In genomic region chr1:12081648-12082396, GRCh38 we compare ENCODE assay signal across 1 cellular context.
TF ChIP-seq lines count a peak whose summit lies in the region.

No MANE protein-coding gene starts in this region.

TF ChIP-seq in K562, 482 proteins besides CTCF, POLR2A, EP300 and RAD21 (continued from another document and continues in another):
- TF ChIP-seq PREB (CRISPR knock-in tag; IDR thresholded peaks at IDR 0.05) (no peak), ERF (CRISPR knock-in tag; IDR thresholded peaks at IDR 0.05) (no peak), RBM22 (IDR thresholded peaks at IDR 0.05; ENCODE audit: low read depth, low read length, poor library complexity, severe bottlenecking) (no peak), CGGBP1 (CRISPR knock-in tag; IDR thresholded peaks at IDR 0.05) (no peak), ZNF561 (CRISPR knock-in tag; conservative IDR thresholded peaks at IDR 0.05) (no peak), ZNF717 (CRISPR knock-in tag; IDR thresholded peaks at IDR 0.05) (no peak), XRCC4 (IDR thresholded peaks at IDR 0.05; ENCODE audit: extremely low read depth, insufficient read depth, insufficient read length) (no peak), HDGF (IDR thresholded peaks at IDR 0.05) (peak; percentile 81; the same call in 1 of the 2 replicates), ARID3A (IDR thresholded peaks at IDR 0.05; ENCODE audit: borderline replicate concordance, low read depth, low read length) (no peak), FOXP4 (CRISPR knock-in tag; IDR thresholded peaks at IDR 0.05; ENCODE audit: borderline replicate concordance) (no peak), SMAD1 (IDR thresholded peaks at IDR 0.05; ENCODE audit: low read depth, low read length, partially characterized antibody) (no peak), CBX8 (IDR thresholded peaks at IDR 0.05; ENCODE audit: borderline replicate concordance, extremely low read depth, low read depth, low read length, poor library complexity, severe bottlenecking) (no peak), RFX5 (IDR thresholded peaks at IDR 0.05; ENCODE audit: low read depth, low read length) (no peak), SUPT5H (IDR thresholded peaks at IDR 0.05) (peak; percentile 62), ZNF311 (CRISPR knock-in tag; IDR thresholded peaks at IDR 0.05) (no peak), BRCA1 (IDR thresholded peaks at IDR 0.05) (no peak), BRCA1 (CRISPR knock-in tag; IDR thresholded peaks at IDR 0.05) (no peak), POLR2AphosphoS5 (IDR thresholded peaks at IDR 0.05; ENCODE audit: control insufficient read depth, insufficient read depth, low read depth, low read length) (peak; percentile 54; the same call in 1 of the 2 replicates), ETS2 (tag; IDR thresholded peaks at IDR 0.05; ENCODE audit: borderline replicate concordance, poor library complexity, severe bottlenecking) (no peak), CREB1 (IDR thresholded peaks at IDR 0.05) (peak; percentile 40; the same call in 1 of the 2 replicates), CREB1 (CRISPR knock-in tag; IDR thresholded peaks at IDR 0.05) (no peak), PHF20 (IDR thresholded peaks at IDR 0.05; ENCODE audit: partially characterized antibody) (peak; percentile 87), ZNF197 (CRISPR knock-in tag; IDR thresholded peaks at IDR 0.05; ENCODE audit: low read depth) (no peak), CREB5 (CRISPR knock-in tag; IDR thresholded peaks at IDR 0.05) (no peak), ZBTB11 (CRISPR knock-in tag; IDR thresholded peaks at IDR 0.05) (peak in 1 of 3 experiments; percentile 90; a peak in 2 of 6 replicates), ELK1 (CRISPR knock-in tag; IDR thresholded peaks at IDR 0.05) (no peak), TAF7 (tag; IDR thresholded peaks at IDR 0.05) (peak; percentile 48), POLR2H (tag; IDR thresholded peaks at IDR 0.05; ENCODE audit: low read depth) (no peak), ZNF584 (CRISPR knock-in tag; IDR thresholded peaks at IDR 0.05; ENCODE audit: low read depth) (no peak), ILK (tag; IDR thresholded peaks at IDR 0.05; ENCODE audit: borderline replicate concordance, low read depth) (no peak), ZNF57 (CRISPR knock-in tag; IDR thresholded peaks at IDR 0.05) (no peak), FUS (optimal IDR thresholded peaks at IDR 0.05; ENCODE audit: low read depth, low read length) (no peak), ZBTB17 (CRISPR knock-in tag; IDR thresholded peaks at IDR 0.05) (no peak), TCFL5 (CRISPR knock-in tag; conservative IDR thresholded peaks at IDR 0.05) (no peak), PKNOX1 (IDR thresholded peaks at IDR 0.05) (peak; percentile 62; the same call in 1 of the 2 replicates), RBM39 (optimal IDR thresholded peaks at IDR 0.05; ENCODE audit: low read depth, low read length) (no peak), BCL6 (CRISPR knock-in tag; IDR thresholded peaks at IDR 0.05) (no peak), KDM5B (IDR thresholded peaks at IDR 0.05; ENCODE audit: insufficient replicate concordance, low read depth, low read length) (no peak), ZNF347 (CRISPR knock-in tag; IDR thresholded peaks at IDR 0.05; ENCODE audit: low read depth) (no peak), ETV5 (CRISPR knock-in tag; IDR thresholded peaks at IDR 0.05; ENCODE audit: low read depth) (peak; percentile 68; the same call in 1 of the 2 replicates), TSC22D4 (tag; IDR thresholded peaks at IDR 0.05) (no peak), CBX3 (IDR thresholded peaks at IDR 0.05; ENCODE audit: borderline replicate concordance in 1 of 2, low read length in 2 of 2) (peak in 1 of 2 experiments; percentile 79; a peak in 1 of 3 replicates), MCM7 (IDR thresholded peaks at IDR 0.05) (no peak), U2AF2 (optimal IDR thresholded peaks at IDR 0.05; ENCODE audit: low read depth, low read length) (no peak), ZNF175 (CRISPR knock-in tag; IDR thresholded peaks at IDR 0.05; ENCODE audit: low read depth) (peak; percentile 70; the same call in 1 of the 2 replicates), SNRNP70 (optimal IDR thresholded peaks at IDR 0.05; ENCODE audit: low read depth, low read length) (no peak), CTBP1 (IDR thresholded peaks at IDR 0.05; ENCODE audit: borderline replicate concordance) (no peak; the same call in 1 of the 2 replicates), BRD9 (IDR thresholded peaks at IDR 0.05; ENCODE audit: low read depth, partially characterized antibody) (no peak), THAP12 (CRISPR knock-in tag; IDR thresholded peaks at IDR 0.05) (no peak), ZNF280B (CRISPR knock-in tag; IDR thresholded peaks at IDR 0.05) (no peak), PTRF (tag; IDR thresholded peaks at IDR 0.05) (no peak)
